35 cellular contexts compared by ENCODE assay signal in the genomic region with DNA sequence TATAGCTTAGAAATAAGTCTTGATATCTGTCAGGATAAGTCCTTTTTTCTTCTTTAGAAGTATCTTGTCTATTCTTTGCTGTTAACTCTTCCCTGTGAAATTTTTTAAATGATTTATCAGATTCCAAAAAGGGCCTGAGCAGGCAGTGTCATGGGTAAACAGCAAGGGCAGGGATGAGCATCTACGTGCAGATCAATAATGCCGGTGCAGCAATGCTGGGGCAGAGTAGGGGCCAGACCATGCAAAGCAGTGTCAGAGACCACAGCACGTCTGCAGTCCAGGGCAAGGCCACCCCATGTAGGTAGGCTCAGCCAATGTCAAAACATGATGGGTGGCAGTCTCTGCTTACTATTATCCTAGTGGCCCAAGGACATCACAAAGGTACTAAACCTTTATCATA.
"Had no signal": no experiment of that assay in that cellular context is flagged by ENCODE, and none has a peak within 500 bp of the region (broad histone marks: within the 10 kb centered on the region; RNA-seq: fewer than 3 reads in every experiment).

No MANE protein-coding gene starts in this region.

- H3K27ac ChIP-seq: adrenal gland, body of pancreas, foreskin keratinocyte, gastrocnemius medialis had no signal

- H3K27me3 Mint-ChIP-seq: activated naive CD8-positive, alpha-beta T cell treated with anti-CD3 and anti-CD28 coated beads for 36 hours had no signal

- H3K9me3 Mint-ChIP-seq: activated CD4-positive, alpha-beta memory T cell treated with anti-CD3 and anti-CD28 coated beads for 36 hours; activated CD4-positive, alpha-beta T cell treated with anti-CD3 and anti-CD28 coated beads, Interleukin-2, amount 10 ng/mL, durations not matched to agents 24 days and 14 days; activated naive CD4-positive, alpha-beta T cell treated with anti-CD3 and anti-CD28 coated beads for 36 hours; activated naive CD4-positive, alpha-beta T cell treated with anti-CD3 and anti-CD28 coated beads, Interleukin-2, amount 50 U/mL, for 24 hours; activated naive CD8-positive, alpha-beta T cell treated with anti-CD3 and anti-CD28 coated beads for 36 hours; activated naive CD8-positive, alpha-beta T cell treated with anti-CD3 and anti-CD28 coated beads, Interleukin-2, amount 50 U/mL, for 24 hours; activated T-helper 1 cell treated with anti-CD3 and anti-CD28 coated beads, Interleukin-12 subunit alpha, Interleukin-12 subunit beta, Interleukin-2, Interleukin-4 antibody, amounts not matched to agents 30 ng/mL and 10 ng/mL and 1 ng/mL, durations not matched to agents 14 hours and 24 hours and 36 hours; activated T-helper 2 cell treated with anti-CD3 and anti-CD28 coated beads, Interferon-gamma antibody, Interleukin-2, Interleukin-4, amounts not matched to agents 10 μg/mL and 5 μg/mL and 100 μg/mL, durations not matched to agents 14 hours and 24 hours and 36 hours; effector memory CD8-positive, alpha-beta T cell; T-helper 2 cell treated with Interferon-gamma antibody and Interleukin-4, amounts not matched to agents 5 μg/mL and 100 μg/mL, for 36 hours had no signal

- H3K4me1 Mint-ChIP-seq: activated CD4-positive, alpha-beta T cell treated with anti-CD3 and anti-CD28 coated beads for 36 hours; activated CD4-positive, alpha-beta T cell treated with anti-CD3 and anti-CD28 coated beads, Interleukin-2, amount 10 ng/mL, durations not matched to agents 24 days and 14 days; activated CD8-positive, alpha-beta memory T cell treated with anti-CD3 and anti-CD28 coated beads, Interleukin-2, amount 10 ng/mL, durations not matched to agents 7 days and 5 days; activated naive CD4-positive, alpha-beta T cell treated with anti-CD3 and anti-CD28 coated beads, Interleukin-2, amount 50 U/mL, for 24 hours; activated naive CD8-positive, alpha-beta T cell treated with anti-CD3 and anti-CD28 coated beads for 36 hours; activated naive CD8-positive, alpha-beta T cell treated with anti-CD3 and anti-CD28 coated beads, Interleukin-2, amount 50 U/mL, for 24 hours had no signal

- H3K27me3 ChIP-seq: adrenal gland, body of pancreas, esophagus muscularis mucosa, gastrocnemius medialis had no signal

- H3K36me3 Mint-ChIP-seq: activated CD4-positive, alpha-beta memory T cell treated with anti-CD3 and anti-CD28 coated beads for 36 hours; activated CD8-positive, alpha-beta memory T cell treated with anti-CD3 and anti-CD28 coated beads, Interleukin-2, amount 10 ng/mL, durations not matched to agents 7 days and 5 days; activated naive CD4-positive, alpha-beta T cell treated with anti-CD3 and anti-CD28 coated beads, Interleukin-2, amount 50 U/mL, for 24 hours; activated naive CD8-positive, alpha-beta T cell treated with anti-CD3 and anti-CD28 coated beads for 36 hours had no signal

- H3K27ac Mint-ChIP-seq: activated CD4-positive, alpha-beta memory T cell treated with anti-CD3 and anti-CD28 coated beads for 36 hours; activated CD4-positive, alpha-beta T cell treated with anti-CD3 and anti-CD28 coated beads for 36 hours; activated CD4-positive, alpha-beta T cell treated with anti-CD3 and anti-CD28 coated beads, Interleukin-2, amount 10 ng/mL, durations not matched to agents 24 days and 14 days; activated CD8-positive, alpha-beta memory T cell treated with anti-CD3 and anti-CD28 coated beads, Interleukin-2, amount 10 ng/mL, durations not matched to agents 7 days and 5 days; activated CD8-positive, alpha-beta T cell treated with anti-CD3 and anti-CD28 coated beads, Interleukin-2, amount 10 ng/mL, durations not matched to agents 7 days and 5 days; activated naive CD4-positive, alpha-beta T cell treated with anti-CD3 and anti-CD28 coated beads for 36 hours; activated naive CD8-positive, alpha-beta T cell treated with anti-CD3 and anti-CD28 coated beads for 36 hours; activated naive CD8-positive, alpha-beta T cell treated with anti-CD3 and anti-CD28 coated beads, Interleukin-2, amount 50 U/mL, for 24 hours; activated T-helper 1 cell treated with anti-CD3 and anti-CD28 coated beads, Interleukin-12 subunit alpha, Interleukin-12 subunit beta, Interleukin-2, Interleukin-4 antibody, amounts not matched to agents 30 ng/mL and 10 ng/mL and 1 ng/mL, durations not matched to agents 14 hours and 24 hours and 36 hours; activated T-helper 2 cell treated with anti-CD3 and anti-CD28 coated beads, Interferon-gamma antibody, Interleukin-2, Interleukin-4, amounts not matched to agents 10 μg/mL and 5 μg/mL and 100 μg/mL, durations not matched to agents 14 hours and 24 hours and 36 hours; effector memory CD8-positive, alpha-beta T cell; T-helper 17 cell; T-helper 2 cell treated with Interferon-gamma antibody and Interleukin-4, amounts not matched to agents 5 μg/mL and 100 μg/mL, for 36 hours had no signal

- H3K9me3 ChIP-seq: adrenal gland, body of pancreas, esophagus muscularis mucosa, gastrocnemius medialis had no signal

- FAIRE-seq: colon had no signal

- H3K4me3 ChIP-seq: adrenal gland, body of pancreas, esophagus muscularis mucosa, gastrocnemius medialis had no signal

- ATAC-seq: activated CD4-positive, alpha-beta T cell treated with anti-CD3 and anti-CD28 coated beads for 36 hours; activated CD8-positive, alpha-beta memory T cell treated with anti-CD3 and anti-CD28 coated beads, Interleukin-2, amount 10 ng/mL, durations not matched to agents 7 days and 5 days; activated CD8-positive, alpha-beta T cell treated with anti-CD3 and anti-CD28 coated beads, Interleukin-2, amount 10 ng/mL, durations not matched to agents 7 days and 5 days; activated naive CD8-positive, alpha-beta T cell treated with anti-CD3 and anti-CD28 coated beads, Interleukin-2, amount 50 U/mL, for 24 hours; body of pancreas; effector memory CD8-positive, alpha-beta T cell; foreskin keratinocyte; gastrocnemius medialis; T-helper 17 cell had no signal

- H3K4me1 ChIP-seq: adrenal gland, foreskin keratinocyte had no signal

- DNase-seq: activated CD4-positive, alpha-beta memory T cell treated with anti-CD3 and anti-CD28 coated beads for 36 hours; activated CD4-positive, alpha-beta T cell treated with anti-CD3 and anti-CD28 coated beads for 36 hours; activated CD4-positive, alpha-beta T cell treated with anti-CD3 and anti-CD28 coated beads, Interleukin-2, amount 10 ng/mL, durations not matched to agents 24 days and 14 days; activated CD4-positive, CD25-positive, alpha-beta regulatory T cell; activated CD4-positive, CD25-positive, alpha-beta regulatory T cell treated with anti-CD3 and anti-CD28 coated beads, Interleukin-2, amount 50 U/mL, for 72 hours; activated CD8-positive, alpha-beta memory T cell treated with anti-CD3 and anti-CD28 coated beads, Interleukin-2, amount 10 ng/mL, durations not matched to agents 7 days and 5 days; activated CD8-positive, alpha-beta memory T cell treated with anti-CD3 and anti-CD28 coated beads, Interleukin-2, amount 50 U/mL, for 4 hours; activated CD8-positive, alpha-beta T cell treated with anti-CD3 and anti-CD28 coated beads, Interleukin-2, amount 10 ng/mL, durations not matched to agents 7 days and 5 days; activated effector memory CD4-positive, alpha-beta T cell treated with anti-CD3 and anti-CD28 coated beads, Interleukin-2, amount 50 U/mL, for 16 hours; activated naive CD4-positive, alpha-beta T cell treated with anti-CD3 and anti-CD28 coated beads for 36 hours; activated naive CD8-positive, alpha-beta T cell treated with anti-CD3 and anti-CD28 coated beads for 36 hours; activated naive CD8-positive, alpha-beta T cell treated with anti-CD3 and anti-CD28 coated beads, Interleukin-2, amount 50 U/mL, for 24 hours; activated T-cell treated with anti-CD3 and anti-CD28 coated beads, Interleukin-2, amount 50 U/mL, for 1 hour; activated T-cell treated with anti-CD3 and anti-CD28 coated beads, Interleukin-2, amount 50 U/mL, for 48 hours; adrenal gland; amygdala; aorta; body of pancreas; caudate nucleus; cortex of kidney; dermis blood vessel endothelial cell; effector CD4-positive, alpha-beta T cell; effector memory CD8-positive, alpha-beta T cell; erythroblast; foreskin keratinocyte; gastrocnemius medialis; T-helper 1 cell; T-helper 17 cell; T1000 had no signal

- H3K36me3 ChIP-seq: adrenal gland, esophagus muscularis mucosa, gastrocnemius medialis had no signal

- H3K4me3 Mint-ChIP-seq: activated CD4-positive, alpha-beta memory T cell treated with anti-CD3 and anti-CD28 coated beads for 36 hours; activated CD4-positive, alpha-beta T cell treated with anti-CD3 and anti-CD28 coated beads for 36 hours; activated CD4-positive, alpha-beta T cell treated with anti-CD3 and anti-CD28 coated beads, Interleukin-2, amount 10 ng/mL, durations not matched to agents 24 days and 14 days; activated CD8-positive, alpha-beta memory T cell treated with anti-CD3 and anti-CD28 coated beads, Interleukin-2, amount 10 ng/mL, durations not matched to agents 7 days and 5 days; activated CD8-positive, alpha-beta T cell treated with anti-CD3 and anti-CD28 coated beads, Interleukin-2, amount 10 ng/mL, durations not matched to agents 7 days and 5 days; activated naive CD4-positive, alpha-beta T cell treated with anti-CD3 and anti-CD28 coated beads for 36 hours; activated naive CD4-positive, alpha-beta T cell treated with anti-CD3 and anti-CD28 coated beads, Interleukin-2, amount 50 U/mL, for 24 hours; activated naive CD8-positive, alpha-beta T cell treated with anti-CD3 and anti-CD28 coated beads for 36 hours; activated naive CD8-positive, alpha-beta T cell treated with anti-CD3 and anti-CD28 coated beads, Interleukin-2, amount 50 U/mL, for 24 hours; activated T-helper 1 cell treated with anti-CD3 and anti-CD28 coated beads, Interleukin-12 subunit alpha, Interleukin-12 subunit beta, Interleukin-2, Interleukin-4 antibody, amounts not matched to agents 30 ng/mL and 10 ng/mL and 1 ng/mL, durations not matched to agents 14 hours and 24 hours and 36 hours; effector memory CD8-positive, alpha-beta T cell; T-helper 17 cell; T-helper 2 cell treated with Interferon-gamma antibody and Interleukin-4, amounts not matched to agents 5 μg/mL and 100 μg/mL, for 36 hours had no signal
